9 cellular contexts compared by ENCODE assay signal in the genomic region with DNA sequence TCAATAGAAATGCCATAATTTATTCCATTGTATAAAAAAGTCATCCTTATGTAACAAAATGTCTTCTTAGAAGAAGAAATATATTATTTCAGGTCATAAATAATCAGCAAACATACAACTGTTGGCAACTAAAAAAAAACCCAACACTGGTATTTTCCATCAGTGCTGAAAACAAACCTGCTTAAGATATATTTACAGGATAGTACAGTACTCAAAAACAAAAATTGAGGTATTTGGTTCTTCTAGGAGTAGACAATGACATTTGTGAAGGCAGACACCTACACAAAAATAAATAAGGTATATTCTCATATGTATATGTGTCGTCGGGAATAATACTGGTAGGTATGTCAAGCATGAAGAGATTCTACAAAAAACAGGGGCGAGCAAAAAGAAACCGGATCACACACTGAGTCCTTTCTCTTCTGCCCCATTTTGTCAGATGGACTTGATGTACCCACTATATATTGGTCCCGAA. TPM values are rescaled to one million over a fixed set of nuclear protein-coding genes. Genes with fewer than 3 reads are reported as not detected.
DNase-seq lines count a peak whose midpoint lies in the region; ATAC-seq and TF ChIP-seq lines count a peak whose summit lies in the region.
"Had no signal": no experiment of that assay in that cellular context is flagged by ENCODE, and none has a peak within 500 bp of the region (broad histone marks: within the 10 kb centered on the region; RNA-seq: fewer than 3 reads in every experiment).

No MANE protein-coding gene starts in this region.

- ATAC-seq in lower lobe of right lung (no peak), GM21786 (IDR thresholded peaks at IDR 0.05; ENCODE audit: unreplicated experiment) (no peak), GM21515 (IDR thresholded peaks at IDR 0.05; ENCODE audit: unreplicated experiment) (no peak)

- no peak for TF ChIP-seq POLR2A in breast epithelium (IDR thresholded peaks at IDR 0.05)

- peaks cover 34 to 42% (median 38%) of the 10 kb centered on the region in 3 donors for H3K4me1 Mint-ChIP-seq in IgD-negative memory B cell

- TF ChIP-seq CTCF in breast epithelium (IDR thresholded peaks at IDR 0.05), result no peak
- TF ChIP-seq CTCF in lower lobe of right lung (IDR thresholded peaks at IDR 0.05), result no peak

- H3K27me3 ChIP-seq in breast epithelium (no peaks in the 10 kb centered on the region), lower lobe of right lung (ENCODE audit: low read depth) (no peaks in the 10 kb centered on the region), stomach smooth muscle (ENCODE audit: control insufficient read depth in 1 of 2, insufficient read depth in 2 of 2, low read length in 2 of 2) (no peaks in the 10 kb centered on the region)

- no peaks in the 10 kb centered on the region for H3K27me3 Mint-ChIP-seq in IgD-negative memory B cell

- H3K9ac ChIP-seq in stomach smooth muscle (ENCODE audit: low read length in 2 of 2), result peak overlapping the region; percentile 99 to 100

- H3K36me3 ChIP-seq in breast epithelium, result no peaks in the 10 kb centered on the region
- peaks cover 34% of the 10 kb centered on the region for H3K36me3 ChIP-seq in lower lobe of right lung
- peaks cover 25 to 29% of the 10 kb centered on the region in 2 donors for H3K36me3 ChIP-seq in stomach smooth muscle (ENCODE audit: control insufficient read depth in 2 of 2, insufficient read depth in 2 of 2, low read length in 2 of 2)

- H3K27ac ChIP-seq in breast epithelium, result peak overlapping the region; percentile 98 to 100
- peak overlapping the region; percentile 100 for H3K27ac ChIP-seq in lower lobe of right lung
- peak overlapping the region; percentile 100 for H3K27ac ChIP-seq in stomach smooth muscle (ENCODE audit: low read length)

- H3K9me3 Mint-ChIP-seq in IgD-negative memory B cell, result no peaks in the 10 kb centered on the region
- H3K9me3 Mint-ChIP-seq: activated T-helper 1 cell treated with anti-CD3 and anti-CD28 coated beads, Interleukin-12 subunit alpha, Interleukin-12 subunit beta, Interleukin-2, Interleukin-4 antibody, amounts not matched to agents 30 ng/mL and 10 ng/mL and 1 ng/mL, durations not matched to agents 14 hours and 24 hours and 36 hours had no signal

- intact Hi-C loops in breast epithelium (cut with DNase I; ENCODE audit: low total_unique reads) (no loop called here), lower lobe of right lung (cut with DNase I) (no loop called here)

- DNase-seq in breast epithelium (ENCODE audit: low spot score in 2 of 2), result no peak
- no peak for DNase-seq in lower lobe of right lung
- no peak for DNase-seq in GF-D8 (lab: John Stamatoyannopoulos, UW)
- no peak for DNase-seq in NCI-H2081 treated with DMSO at 0.1 percent for 48 hours (lab: John Stamatoyannopoulos, UW)

- peak overlapping the region; percentile 98 to 100 (median 100) for H3K27ac Mint-ChIP-seq in IgD-negative memory B cell
- H3K27ac Mint-ChIP-seq: activated T-helper 1 cell treated with anti-CD3 and anti-CD28 coated beads, Interleukin-12 subunit alpha, Interleukin-12 subunit beta, Interleukin-2, Interleukin-4 antibody, amounts not matched to agents 30 ng/mL and 10 ng/mL and 1 ng/mL, durations not matched to agents 14 hours and 24 hours and 36 hours had no signal

- H3K36me3 Mint-ChIP-seq in IgD-negative memory B cell, result peaks cover 14% of the 10 kb centered on the region

- H3K4me3 Mint-ChIP-seq in IgD-negative memory B cell, result peak overlapping the region; percentile 87 to 98 (median 96)

- H3K9me3 ChIP-seq in breast epithelium (no peaks in the 10 kb centered on the region), lower lobe of right lung (no peaks in the 10 kb centered on the region), stomach smooth muscle (ENCODE audit: control insufficient read depth in 2 of 2, low read length in 2 of 2) (no peaks in the 10 kb centered on the region)

- H3K4me3 ChIP-seq in breast epithelium (peak overlapping the region; percentile 93 to 97 (median 94)), lower lobe of right lung (peak overlapping the region; percentile 91), stomach smooth muscle (ENCODE audit: low read length in 2 of 2) (peak overlapping the region; percentile 98 to 99)

- H3K4me1 ChIP-seq in breast epithelium, result peaks cover 0 to 4% of the 10 kb centered on the region in 2 donors
- H3K4me1 ChIP-seq in lower lobe of right lung, result peaks cover 60% of the 10 kb centered on the region
- H3K4me1 ChIP-seq in stomach smooth muscle (ENCODE audit: control insufficient read depth, insufficient read depth, low read length), result peaks cover 62% of the 10 kb centered on the region

RNA-seq across cellular contexts. Expression of a gene that starts 2.9 kb away (rescaled TPM):
- 705 TPM for polyA plus RNA-seq in IgD-negative memory B cell
- total RNA-seq in breast epithelium (1,000 to 10,000 TPM in 2 of 3 donors, 100 to 1,000 TPM in 1; 752 to 1,562 (median 1,015) TPM), lower lobe of right lung (367 TPM)
